Comparison of ENCODE assay signal across 36 cellular contexts in genomic region chr14:94522115-94522724, GRCh38. TPM values are rescaled to one million over a fixed set of nuclear protein-coding genes. Genes with fewer than 3 reads are reported as not detected.
"Had no signal": no experiment of that assay in that cellular context is flagged by ENCODE, and none has a peak within 500 bp of the region (broad histone marks: within the 10 kb centered on the region; RNA-seq: fewer than 3 reads in every experiment).

No MANE protein-coding gene starts in this region.

- H3K9me3 Mint-ChIP-seq: activated T-cell treated with anti-CD3 and anti-CD28 coated beads, Interleukin-2, amount 50 U/mL, for 4 hours had no signal

- H3K9me3 ChIP-seq: esophagus squamous epithelium had no signal

- H3K27ac Mint-ChIP-seq: activated B cell treated with CpG ODN at 0.5 μM for 24 hours; activated CD8-positive, alpha-beta T cell treated with anti-CD3 and anti-CD28 coated beads for 36 hours; activated naive CD8-positive, alpha-beta T cell; activated T-helper 17 cell treated with anti-CD3 and anti-CD28 coated beads, Interleukin-2, amount 50 U/mL, for 72 hours; effector memory CD8-positive, alpha-beta T cell had no signal

- H3K4me1 Mint-ChIP-seq: activated B cell treated with CpG ODN at 0.5 μM for 24 hours; activated T-helper 17 cell treated with anti-CD3 and anti-CD28 coated beads, Interleukin-2, amount 50 U/mL, for 72 hours had no signal

- H3K36me3 Mint-ChIP-seq: activated naive CD8-positive, alpha-beta T cell had no signal

- H3K4me3 ChIP-seq: body of pancreas, esophagus squamous epithelium, gastroesophageal sphincter had no signal

- H3K4me3 Mint-ChIP-seq: activated B cell treated with CpG ODN at 0.5 μM for 24 hours; activated CD8-positive, alpha-beta T cell treated with anti-CD3 and anti-CD28 coated beads for 36 hours; activated naive CD8-positive, alpha-beta T cell; activated T-cell treated with anti-CD3 and anti-CD28 coated beads, Interleukin-2, amount 50 U/mL, for 4 hours; activated T-helper 17 cell treated with anti-CD3 and anti-CD28 coated beads, Interleukin-2, amount 50 U/mL, for 72 hours; effector memory CD8-positive, alpha-beta T cell had no signal

- H3K36me3 ChIP-seq: esophagus squamous epithelium, gastroesophageal sphincter had no signal

- DNase-seq: activated B cell treated with CpG ODN at 0.5 μM for 24 hours; activated CD4-positive, alpha-beta T cell treated with anti-CD3 and anti-CD28 coated beads for 48 hours; activated CD4-positive, alpha-beta T cell treated with anti-CD3 and anti-CD28 coated beads, Interleukin-2, amount 50 U/mL, for 1 hour; activated CD4-positive, alpha-beta T cell treated with anti-CD3 and anti-CD28 coated beads, Interleukin-2, amount 50 U/mL, for 48 hours; activated CD8-positive, alpha-beta memory T cell treated with anti-CD3 and anti-CD28 coated beads for 24 hours; activated CD8-positive, alpha-beta T cell treated with anti-CD3 and anti-CD28 coated beads for 36 hours; activated effector memory CD4-positive, alpha-beta T cell treated with Interleukin-2 at 50 U/mL for 16 hours; activated gamma-delta T cell treated with Interleukin-2 at 50 U/mL for 16 hours; activated naive CD4-positive, alpha-beta T cell treated with anti-CD3 and anti-CD28 coated beads, Interleukin-2, amount 50 U/mL, for 16 hours; activated naive CD4-positive, alpha-beta T cell treated with Interleukin-2 at 50 U/mL for 16 hours; activated T-cell treated with anti-CD3 and anti-CD28 coated beads, Interleukin-2, amount 50 U/mL, for 4 hours; amniotic stem cell; anterior cingulate cortex; body of pancreas; caudate nucleus; cortex of kidney; dermis blood vessel endothelial cell; effector CD4-positive, alpha-beta T cell; effector memory CD8-positive, alpha-beta T cell; esophagus squamous epithelium; foreskin melanocyte; T-helper 2 cell had no signal

- H3K4me1 ChIP-seq: body of pancreas, esophagus squamous epithelium, gastroesophageal sphincter had no signal

- H3K27ac ChIP-seq: body of pancreas, epithelial cell of prostate, esophagus squamous epithelium, gastroesophageal sphincter, VCaP had no signal

- H3K27me3 ChIP-seq: body of pancreas had no signal

- ATAC-seq: activated CD4-positive, CD25-positive, alpha-beta regulatory T cell treated with anti-CD3 and anti-CD28 coated beads, Interleukin-2, amount 50 U/mL, for 24 hours; activated CD8-positive, alpha-beta T cell treated with anti-CD3 and anti-CD28 coated beads for 36 hours; activated T-cell treated with anti-CD3 and anti-CD28 coated beads, Interleukin-2, amount 50 U/mL, for 4 hours; activated T-helper 17 cell treated with anti-CD3 and anti-CD28 coated beads, Interleukin-2, amount 50 U/mL, for 72 hours; body of pancreas; effector memory CD8-positive, alpha-beta T cell; gastroesophageal sphincter had no signal

RNA-seq across cellular contexts. Expression of gene SERPINA12, which starts 13.0 kb away (rescaled TPM):
- total RNA-seq: activated B cell treated with CpG ODN at 0.5 μM for 24 hours; activated CD8-positive, alpha-beta T cell treated with anti-CD3 and anti-CD28 coated beads for 36 hours; activated T-cell treated with anti-CD3 and anti-CD28 coated beads, Interleukin-2, amount 50 U/mL, for 4 hours; activated T-helper 17 cell treated with anti-CD3 and anti-CD28 coated beads, Interleukin-2, amount 50 U/mL, for 72 hours; body of pancreas; chondrocyte; dermis blood vessel endothelial cell; endothelial cell of umbilical vein; esophagus squamous epithelium; fibroblast of lung; fibroblast of villous mesenchyme; gastroesophageal sphincter; glomerular endothelial cell; T-helper 1 cell treated with Interleukin-12 subunit alpha and Interleukin-12 subunit beta and Interleukin-4 antibody, amounts not matched to agents 30 ng/mL and 1 ng/mL, for 36 hours had no signal
- polyA plus RNA-seq: adipose tissue, endothelial cell of umbilical vein, esophagus, fibroblast of lung had no signal

RNA-seq across cellular contexts. Expression of gene SERPINA4, which starts 39.0 kb away (rescaled TPM):
- total RNA-seq: activated B cell treated with CpG ODN at 0.5 μM for 24 hours; activated CD8-positive, alpha-beta T cell treated with anti-CD3 and anti-CD28 coated beads for 36 hours; activated T-cell treated with anti-CD3 and anti-CD28 coated beads, Interleukin-2, amount 50 U/mL, for 4 hours; activated T-helper 17 cell treated with anti-CD3 and anti-CD28 coated beads, Interleukin-2, amount 50 U/mL, for 72 hours; chondrocyte; dermis blood vessel endothelial cell; endothelial cell of umbilical vein; esophagus squamous epithelium; fibroblast of lung; fibroblast of villous mesenchyme; gastroesophageal sphincter; glomerular endothelial cell; T-helper 1 cell treated with Interleukin-12 subunit alpha and Interleukin-12 subunit beta and Interleukin-4 antibody, amounts not matched to agents 30 ng/mL and 1 ng/mL, for 36 hours had no signal
- polyA plus RNA-seq: endothelial cell of umbilical vein, esophagus, fibroblast of lung had no signal

RNA-seq across cellular contexts. Expression of gene SERPINA9, which starts 46.2 kb away (rescaled TPM):
- total RNA-seq: activated CD8-positive, alpha-beta T cell treated with anti-CD3 and anti-CD28 coated beads for 36 hours; activated T-cell treated with anti-CD3 and anti-CD28 coated beads, Interleukin-2, amount 50 U/mL, for 4 hours; activated T-helper 17 cell treated with anti-CD3 and anti-CD28 coated beads, Interleukin-2, amount 50 U/mL, for 72 hours; body of pancreas; chondrocyte; dermis blood vessel endothelial cell; endothelial cell of umbilical vein; esophagus squamous epithelium; fibroblast of lung; fibroblast of villous mesenchyme; gastroesophageal sphincter; glomerular endothelial cell; T-helper 1 cell treated with Interleukin-12 subunit alpha and Interleukin-12 subunit beta and Interleukin-4 antibody, amounts not matched to agents 30 ng/mL and 1 ng/mL, for 36 hours had no signal
- polyA plus RNA-seq: adipose tissue, endothelial cell of umbilical vein, esophagus, fibroblast of lung had no signal

RNA-seq across cellular contexts. Expression of gene SERPINA5, which starts 59.0 kb away (rescaled TPM):
- total RNA-seq: activated B cell treated with CpG ODN at 0.5 μM for 24 hours; activated CD8-positive, alpha-beta T cell treated with anti-CD3 and anti-CD28 coated beads for 36 hours; activated T-helper 17 cell treated with anti-CD3 and anti-CD28 coated beads, Interleukin-2, amount 50 U/mL, for 72 hours; endothelial cell of umbilical vein; fibroblast of lung; fibroblast of villous mesenchyme; T-helper 1 cell treated with Interleukin-12 subunit alpha and Interleukin-12 subunit beta and Interleukin-4 antibody, amounts not matched to agents 30 ng/mL and 1 ng/mL, for 36 hours had no signal
- polyA plus RNA-seq: fibroblast of lung had no signal
